In genomic region chr2:28583899-28584553, GRCh38 we compare ENCODE assay signal across 7 cellular contexts.
DNase-seq lines count a peak whose midpoint lies in the region; ATAC-seq and TF ChIP-seq lines count a peak whose summit lies in the region.

No MANE protein-coding gene starts in this region.

- POLR2A ChIA-PET in PC-9 (lab: Charles Lee; ENCODE audit: unreplicated experiment) = interaction anchor here (0.6 to 0.7 kb wide), 3 partner anchors 50 to 335 kb away, joined by 3 to 4 read pairs (median 4); no protein-coding TSS in a partner anchor

- H3K36me3 ChIP-seq in GM23338 (ENCODE audit: insufficient read depth) = no peaks in the 10 kb centered on the region
- no peaks in the 10 kb centered on the region for H3K36me3 ChIP-seq in PC-9 (ENCODE audit: low read depth)
- no peaks in the 10 kb centered on the region for H3K36me3 ChIP-seq in aorta (ENCODE audit: control insufficient read depth in 1 of 2, insufficient read depth in 2 of 2, low read length in 1 of 2)

- peak overlapping the region; percentile 59; the same call in 1 of the 2 replicates for H3K27ac Mint-ChIP-seq in GM23338
- H3K27ac Mint-ChIP-seq in immature natural killer cell = no peak overlapping the region

- H3K4me2 ChIP-seq in GM23338 (no peak overlapping the region), PC-9 (peak overlapping the region; percentile 77)

- H3K9me2 ChIP-seq in GM23338 (ENCODE audit: insufficient read depth) (no peaks in the 10 kb centered on the region), PC-9 (ENCODE audit: insufficient read depth) (no peaks in the 10 kb centered on the region)

- no peaks in the 10 kb centered on the region for H3K4me1 ChIP-seq in GM23338 (ENCODE audit: insufficient read depth)
- H3K4me1 ChIP-seq in PC-9 (replicated peaks; ENCODE audit: insufficient read depth) = peaks cover 36% of the 10 kb centered on the region
- H3K4me1 ChIP-seq in aorta (ENCODE audit: control insufficient read depth in 1 of 2, insufficient read depth in 2 of 2, low read length in 2 of 2) = peaks cover 1 to 4% of the 10 kb centered on the region in 2 donors

- no peaks in the 10 kb centered on the region for H3K79me2 ChIP-seq in GM23338 (replicated peaks; ENCODE audit: insufficient read depth)
- no peaks in the 10 kb centered on the region for H3K79me2 ChIP-seq in PC-9 (ENCODE audit: low read depth)

- no TSS peak for BruUV-seq in PC-9 (replicated peaks; lab: Mats Ljungman, UMichigan)

- no peaks in the 10 kb centered on the region for H3K9me3 ChIP-seq in PC-9 (ENCODE audit: insufficient read depth, low read depth)
- no peaks in the 10 kb centered on the region for H3K9me3 ChIP-seq in aorta (ENCODE audit: control insufficient read depth, low read length)

- 38 to 39% methylated on average over 10 of the region's 10 CpGs for WGBS in aorta, 2 donors

- DNase-seq in GM23338 (ENCODE audit: low spot score) (no peak), PC-9 (peak; percentile 83 to 91), foreskin melanocyte (peak; percentile 86), pulmonary artery endothelial cell (ENCODE audit: low read depth, low spot score) (peak; percentile 86), aorta (peak; percentile 90 to 91), immature natural killer cell (no peak)
- DNase-seq in activated T-helper 9 cell treated with anti-CD3 and anti-CD28 coated beads, Interleukin-2, amount 50 U/mL, for 16 hours (ENCODE audit: low read depth) = peak; percentile 62

- peak; percentile 50 for ATAC-seq in GM23338
- peak; percentile 86 for ATAC-seq in aorta (ENCODE audit: low FRiP score)

- H3K4me1 Mint-ChIP-seq in GM23338 (peaks cover 11% of the 10 kb centered on the region), immature natural killer cell (peaks cover 12 to 15% of the 10 kb centered on the region in 2 donors)

- H3F3A ChIP-seq in GM23338 (replicated peaks; ENCODE audit: low read depth) (no peaks in the 10 kb centered on the region), PC-9 (ENCODE audit: insufficient read depth, low read depth) (peaks cover 28% of the 10 kb centered on the region; the same call in 1 of the 2 replicates)

- TF ChIP-seq CTCF in GM23338 (conservative IDR thresholded peaks at IDR 0.05; ENCODE audit: low read depth in 2 of 2) = no peak
- TF ChIP-seq CTCF in PC-9 (conservative IDR thresholded peaks at IDR 0.05) = no peak

- intact Hi-C loops in PC-9 (cut with micrococcal nuclease; ENCODE audit: unreplicated experiment) = loop anchor here (5.0 kb wide), 1 partner anchor 33 kb away; no protein-coding TSS in a partner anchor
- intact Hi-C loops in aorta (cut with DNase I) = no loop called here

- H3K9me3 Mint-ChIP-seq in GM23338 = no peaks in the 10 kb centered on the region
- H3K9me3 Mint-ChIP-seq in immature natural killer cell = peaks cover 0 to 1% (median 0%) of the 10 kb centered on the region in 6 donors

- no peaks in the 10 kb centered on the region for H3K36me3 Mint-ChIP-seq in GM23338 (ENCODE audit: low read depth)
- H3K36me3 Mint-ChIP-seq in immature natural killer cell = no peaks in the 10 kb centered on the region

- CTCF ChIA-PET in PC-9 (lab: Charles Lee) = interaction anchor here (0.9 to 2.3 kb wide), 2 partner anchors 10 to 29 kb away, joined by 5 to 8 read pairs; no protein-coding TSS in a partner anchor

- H3K4me3 Mint-ChIP-seq in GM23338 (no peak overlapping the region), immature natural killer cell (no peak overlapping the region)

- H4K20me1 ChIP-seq in GM23338 (replicated peaks; ENCODE audit: insufficient read depth) (no peaks in the 10 kb centered on the region; the same call in 1 of the 2 replicates), PC-9 (ENCODE audit: insufficient read depth) (no peaks in the 10 kb centered on the region)

- H3K27ac ChIP-seq in GM23338 (ENCODE audit: low read depth) (no peak overlapping the region), PC-9 (peak overlapping the region; percentile 89), aorta (ENCODE audit: low read depth in 1 of 2, low read length in 2 of 2) (peak overlapping the region in 1 of 2 donors; percentile 68)

- H3K27me3 Mint-ChIP-seq in GM23338 (ENCODE audit: insufficient read depth, low read depth, poor library complexity) (peaks cover 10% of the 10 kb centered on the region), immature natural killer cell (ENCODE audit: low read depth in 3 of 3) (peaks cover 0 to 4% (median 2%) of the 10 kb centered on the region in 3 donors)

- H2AFZ ChIP-seq in GM23338 (peak overlapping the region; percentile 52), PC-9 (peak overlapping the region; percentile 49; the same call in 1 of the 2 replicates)

- H3K27me3 ChIP-seq in GM23338 (ENCODE audit: insufficient read depth) = no peaks in the 10 kb centered on the region
- H3K27me3 ChIP-seq in PC-9 (ENCODE audit: insufficient read depth, low read depth) = no peaks in the 10 kb centered on the region
- no peaks in the 10 kb centered on the region for H3K27me3 ChIP-seq in aorta (ENCODE audit: control insufficient read depth in 1 of 2, insufficient read depth in 2 of 2, low read length in 1 of 2)

- H3K4me3 ChIP-seq in GM23338 (no peak overlapping the region), PC-9 (peak overlapping the region; percentile 42; the same call in 1 of the 2 replicates), aorta (ENCODE audit: low read length in 2 of 2) (no peak overlapping the region)

TF ChIP-seq in GM23338, 12 proteins besides CTCF, POLR2A, EP300 and RAD21 (continues in another document):
- TF ChIP-seq REST (IDR thresholded peaks at IDR 0.05; ENCODE audit: unreplicated experiment) (no peak), STAT1 (IDR thresholded peaks at IDR 0.05; ENCODE audit: unreplicated experiment) (no peak), EZH2phosphoT487 (IDR thresholded peaks at IDR 0.05; ENCODE audit: unreplicated experiment) (no peak), ETS1 (IDR thresholded peaks at IDR 0.05) (no peak), ZNF331 (CRISPR knock-in tag; IDR thresholded peaks at IDR 0.05; ENCODE audit: low read depth) (no peak), CREB1 (CRISPR knock-in tag; IDR thresholded peaks at IDR 0.05; ENCODE audit: low read depth) (no peak)

Comparison
In these comparisons a context has a peak if more than half of its experiments do, and no peak if none do; other contexts are left out.
1. DNase-seq: peak in PC-9 (2 of 2), activated T-helper 9 cell treated with anti-CD3 and anti-CD28 coated beads, Interleukin-2, amount 50 U/mL, for 16 hours (single experiment), foreskin melanocyte (single experiment), pulmonary artery endothelial cell (single experiment) and aorta (2 of 2); none in GM23338 (single experiment) and immature natural killer cell (0 of 3).